In genomic region chr18:26652501-26652900, GRCh38 we compare ENCODE assay signal across 34 cellular contexts.
"Had no signal": no experiment of that assay in that cellular context is flagged by ENCODE, and none has a peak within 500 bp of the region (broad histone marks: within the 10 kb centered on the region; RNA-seq: fewer than 3 reads in every experiment).

No MANE protein-coding gene starts in this region.

- H3K36me3 Mint-ChIP-seq: activated naive CD4-positive, alpha-beta T cell treated with anti-CD3 and anti-CD28 coated beads, Interleukin-2, amount 50 U/mL, for 24 hours; activated naive CD8-positive, alpha-beta T cell treated with anti-CD3 and anti-CD28 coated beads, Interleukin-2, amount 10 ng/mL, durations not matched to agents 7 days and 5 days; WTC11 had no signal

- H3K4me3 Mint-ChIP-seq: activated CD4-positive, alpha-beta T cell treated with anti-CD3 and anti-CD28 coated beads for 36 hours; activated CD4-positive, alpha-beta T cell treated with anti-CD3 and anti-CD28 coated beads, Interleukin-2, amount 10 ng/mL, durations not matched to agents 7 days and 5 days; activated CD8-positive, alpha-beta T cell treated with anti-CD3 and anti-CD28 coated beads, Interleukin-2, amount 10 ng/mL, durations not matched to agents 7 days and 5 days; activated naive CD4-positive, alpha-beta T cell treated with anti-CD3 and anti-CD28 coated beads, Interleukin-2, amount 50 U/mL, for 24 hours; activated naive CD8-positive, alpha-beta T cell treated with anti-CD3 and anti-CD28 coated beads, Interleukin-2, amount 10 ng/mL, durations not matched to agents 7 days and 5 days; activated T-cell treated with anti-CD3 and anti-CD28 coated beads, Interleukin-2, amount 50 U/mL, for 24 hours; T-helper 1 cell treated with Interleukin-12 subunit alpha and Interleukin-12 subunit beta and Interleukin-4 antibody, amounts not matched to agents 30 μg/mL and 1 μg/mL, for 36 hours; T-helper 2 cell treated with Interferon-gamma antibody and Interleukin-4, amounts not matched to agents 5 μg/mL and 100 μg/mL, for 36 hours; WTC11 had no signal

- ATAC-seq: activated CD4-positive, alpha-beta T cell treated with anti-CD3 and anti-CD28 coated beads for 36 hours; activated CD4-positive, CD25-positive, alpha-beta regulatory T cell treated with anti-CD3 and anti-CD28 coated beads, Interleukin-2, amount 50 U/mL, for 24 hours; activated CD8-positive, alpha-beta T cell treated with anti-CD3 and anti-CD28 coated beads, Interleukin-2, amount 10 ng/mL, durations not matched to agents 7 days and 5 days; body of pancreas; K562; PC-3; WTC11 had no signal

- DNase-seq: activated CD4-positive, alpha-beta T cell treated with anti-CD3 and anti-CD28 coated beads for 36 hours; activated CD4-positive, alpha-beta T cell treated with anti-CD3 and anti-CD28 coated beads, Interleukin-2, amount 10 ng/mL, durations not matched to agents 7 days and 5 days; activated CD4-positive, alpha-beta T cell treated with anti-CD3 and anti-CD28 coated beads, Interleukin-2, amount 50 U/mL, for 48 hours; activated CD8-positive, alpha-beta T cell treated with anti-CD3 and anti-CD28 coated beads, Interleukin-2, amount 10 ng/mL, durations not matched to agents 7 days and 5 days; activated gamma-delta T cell; activated naive CD4-positive, alpha-beta T cell treated with Interleukin-2 at 50 U/mL for 16 hours; activated naive CD8-positive, alpha-beta T cell treated with anti-CD3 and anti-CD28 coated beads, Interleukin-2, amount 10 ng/mL, durations not matched to agents 7 days and 5 days; activated T-cell treated with anti-CD3 and anti-CD28 coated beads, Interleukin-2, amount 50 U/mL, for 24 hours; amygdala; body of pancreas; caudate nucleus; Karpas-422; NCI-H1105 treated with DMSO at 0.1 percent for 48 hours; NCI-H1436; NCI-H1694; NCI-H1930; NCI-H2081 treated with DMSO at 0.1 percent for 48 hours; NCI-H226; NCI-H446 treated with DMSO at 0.1 percent for 48 hours; NCI-H524; NCI-H69; NK-92 treated with Interleukin-12 subunit alpha and Interleukin-12 subunit beta, amount 100 ng/mL, for 24 hours; PC-3; Peyer's patch; RPMI8226; SHP77 treated with DMSO at 0.1 percent for 48 hours; SK-N-SH had no signal

- H3K27ac Mint-ChIP-seq: activated CD4-positive, alpha-beta T cell treated with anti-CD3 and anti-CD28 coated beads for 36 hours; activated CD4-positive, alpha-beta T cell treated with anti-CD3 and anti-CD28 coated beads, Interleukin-2, amount 10 ng/mL, durations not matched to agents 7 days and 5 days; activated CD8-positive, alpha-beta T cell treated with anti-CD3 and anti-CD28 coated beads, Interleukin-2, amount 10 ng/mL, durations not matched to agents 7 days and 5 days; activated naive CD4-positive, alpha-beta T cell treated with anti-CD3 and anti-CD28 coated beads, Interleukin-2, amount 50 U/mL, for 24 hours; activated naive CD8-positive, alpha-beta T cell treated with anti-CD3 and anti-CD28 coated beads, Interleukin-2, amount 10 ng/mL, durations not matched to agents 7 days and 5 days; activated T-cell treated with anti-CD3 and anti-CD28 coated beads, Interleukin-2, amount 50 U/mL, for 24 hours; activated T-helper 2 cell treated with anti-CD3 and anti-CD28 coated beads, Interferon-gamma antibody, Interleukin-2, Interleukin-4, amounts not matched to agents 10 μg/mL and 5 μg/mL and 100 μg/mL, durations not matched to agents 14 hours and 24 hours and 36 hours; T-helper 1 cell treated with Interleukin-12 subunit alpha and Interleukin-12 subunit beta and Interleukin-4 antibody, amounts not matched to agents 30 μg/mL and 1 μg/mL, for 36 hours; T-helper 2 cell treated with Interferon-gamma antibody and Interleukin-4, amounts not matched to agents 5 μg/mL and 100 μg/mL, for 36 hours; WTC11 had no signal

- H3K9me3 Mint-ChIP-seq: activated CD4-positive, alpha-beta T cell treated with anti-CD3 and anti-CD28 coated beads, Interleukin-2, amount 10 ng/mL, durations not matched to agents 7 days and 5 days; activated naive CD4-positive, alpha-beta T cell treated with anti-CD3 and anti-CD28 coated beads, Interleukin-2, amount 50 U/mL, for 24 hours; activated naive CD8-positive, alpha-beta T cell treated with anti-CD3 and anti-CD28 coated beads, Interleukin-2, amount 10 ng/mL, durations not matched to agents 7 days and 5 days; activated T-cell treated with anti-CD3 and anti-CD28 coated beads, Interleukin-2, amount 50 U/mL, for 24 hours; activated T-helper 2 cell treated with anti-CD3 and anti-CD28 coated beads, Interferon-gamma antibody, Interleukin-2, Interleukin-4, amounts not matched to agents 10 μg/mL and 5 μg/mL and 100 μg/mL, durations not matched to agents 14 hours and 24 hours and 36 hours; T-helper 1 cell treated with Interleukin-12 subunit alpha and Interleukin-12 subunit beta and Interleukin-4 antibody, amounts not matched to agents 30 μg/mL and 1 μg/mL, for 36 hours; T-helper 2 cell treated with Interferon-gamma antibody and Interleukin-4, amounts not matched to agents 5 μg/mL and 100 μg/mL, for 36 hours; WTC11 had no signal
